In the genomic region with DNA sequence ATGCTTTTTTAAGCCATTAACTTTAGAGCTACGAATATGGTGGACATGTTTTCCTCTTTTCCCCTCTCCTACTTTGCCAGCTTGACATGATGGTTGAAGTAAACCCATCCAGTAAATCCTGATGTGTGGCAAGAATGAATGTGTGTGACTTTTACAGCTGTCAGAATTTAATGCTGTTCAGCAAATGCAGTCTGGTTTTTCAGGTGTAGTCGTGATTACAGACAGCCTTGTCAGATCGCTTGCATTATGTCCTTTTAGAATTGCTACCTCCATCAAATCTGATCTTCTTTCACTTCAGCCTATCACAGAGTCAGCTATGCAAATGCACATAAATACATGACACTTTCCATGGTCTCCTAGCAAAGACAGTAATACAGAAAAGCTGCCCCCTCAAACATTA, we compare ENCODE assay signal across 6 cellular contexts.
"Had no signal": no experiment of that assay in that cellular context is flagged by ENCODE, and none has a peak within 500 bp of the region (broad histone marks: within the 10 kb centered on the region; RNA-seq: fewer than 3 reads in every experiment).

No MANE protein-coding gene starts in this region.

- ATAC-seq: HepG2, K562 had no signal

- DNase-seq: IMR-90, KBM-7, KG1 had no signal

- H3K4me3 ChIP-seq: K562 had no signal

- H3K27ac ChIP-seq: HL-60 had no signal
